ENCODE assay signal across 16 cellular contexts in genomic region chr3:181998828-181999227, GRCh38.
DNase-seq lines count a peak whose midpoint lies in the region; ATAC-seq, FAIRE-seq and TF ChIP-seq lines count a peak whose summit lies in the region.
"Had no signal": no experiment of that assay in that cellular context is flagged by ENCODE, and none has a peak within 500 bp of the region (broad histone marks: within the 10 kb centered on the region; RNA-seq: fewer than 3 reads in every experiment).

No MANE protein-coding gene starts in this region.

- TF ChIP-seq POLR2A in GM12892 (IDR thresholded peaks at IDR 0.05; ENCODE audit: low read depth, low read length) = no peak

- DNase-seq in GM12892 (ENCODE audit: insufficient read length) = no peak
- peak; percentile 64 for DNase-seq in ecto neural progenitor cell (ENCODE audit: low spot score)
- DNase-seq in NCI-H1105 treated with DMSO at 0.1 percent for 48 hours (lab: John Stamatoyannopoulos, UW) = no peak
- no peak for DNase-seq in SK-N-DZ (ENCODE audit: low spot score)
- DNase-seq in Ammon's horn (ENCODE audit: low spot score) = no peak
- DNase-seq: DMS153, EL, GM23248, KG1, NCI-H1048, NCI-H1694 treated with DMSO at 0.1 percent for 48 hours, Right ventricle myocardium superior had no signal

- peak; percentile 40 for FAIRE-seq in GM12892 (lab: Jason Lieb, UNC)

- ATAC-seq in GM19395 (IDR thresholded peaks at IDR 0.05; ENCODE audit: unreplicated experiment) (peak; percentile 21), HG03103 (IDR thresholded peaks at IDR 0.05; ENCODE audit: low read depth, unreplicated experiment) (peak; percentile 5), HG03175 (IDR thresholded peaks at IDR 0.05; ENCODE audit: unreplicated experiment) (no peak)
- ATAC-seq: Panc1 had no signal
